Comparison of ENCODE assay signal across 17 cellular contexts in the genomic region with DNA sequence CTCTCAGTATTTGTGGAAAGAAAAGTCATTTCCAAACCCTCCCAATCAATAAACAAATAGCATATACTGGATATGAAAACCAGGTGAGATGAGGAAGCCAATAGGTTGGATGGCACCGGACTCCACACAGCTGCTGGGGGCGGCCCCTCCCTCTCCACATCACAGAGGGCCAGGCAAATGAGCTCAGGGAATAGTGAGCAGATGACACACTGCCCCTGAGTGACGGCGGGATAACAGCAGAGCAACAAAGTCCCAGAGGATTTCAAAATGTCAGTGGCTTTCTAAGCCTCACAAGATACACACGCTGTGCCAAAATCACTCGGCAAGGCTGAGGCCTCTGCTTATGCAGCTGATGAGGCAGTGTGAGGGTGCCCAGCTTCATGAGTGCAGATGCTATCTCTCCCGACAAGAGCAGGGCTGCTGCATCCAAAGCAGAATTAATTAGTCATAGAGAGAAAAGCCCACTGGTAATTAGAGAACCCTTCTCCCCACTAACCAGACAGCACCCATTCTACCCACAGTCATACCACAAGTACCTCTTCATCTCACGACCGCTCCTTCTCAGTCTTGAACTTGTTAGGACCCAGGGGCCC.
DNase-seq lines count a peak whose midpoint lies in the region; TF ChIP-seq lines count a peak whose summit lies in the region.
"Had no signal": no experiment of that assay in that cellular context is flagged by ENCODE, and none has a peak within 500 bp of the region (broad histone marks: within the 10 kb centered on the region; RNA-seq: fewer than 3 reads in every experiment).

No MANE protein-coding gene starts in this region.

- no peak overlapping the region for H3K4me3 Mint-ChIP-seq in glutamatergic neuron (ENCODE audit: unreplicated experiment)
- H3K4me3 Mint-ChIP-seq: CD8-positive, alpha-beta T cell had no signal

- no peaks in the 10 kb centered on the region for H3K36me3 Mint-ChIP-seq in glutamatergic neuron (ENCODE audit: unreplicated experiment)
- H3K36me3 Mint-ChIP-seq: CD8-positive, alpha-beta T cell had no signal

- peaks cover 9% of the 10 kb centered on the region for H3K4me1 Mint-ChIP-seq in glutamatergic neuron (ENCODE audit: low read depth, unreplicated experiment)

- no peaks in the 10 kb centered on the region for H3K36me3 ChIP-seq in BLaER1 treated with 17β-estradiol and CSF1 and Interleukin-3, amounts not matched to agents 10 nM and 100 nM

- H3K27me3 Mint-ChIP-seq in glutamatergic neuron (ENCODE audit: unreplicated experiment) = no peaks in the 10 kb centered on the region

- no peaks in the 10 kb centered on the region for H3K9me3 Mint-ChIP-seq in glutamatergic neuron (ENCODE audit: unreplicated experiment)
- H3K9me3 Mint-ChIP-seq: CD8-positive, alpha-beta T cell had no signal

- H3K27me3 ChIP-seq in BLaER1 treated with 17β-estradiol and CSF1 and Interleukin-3, amounts not matched to agents 10 nM and 100 nM = no peaks in the 10 kb centered on the region

- H3K4me1 ChIP-seq in BLaER1 treated with 17β-estradiol and CSF1 and Interleukin-3, amounts not matched to agents 10 nM and 100 nM = peaks cover 8 to 17% (median 11%) of the 10 kb centered on the region in 10 experiments; a peak in 14 of 20 replicates

- H3K9ac ChIP-seq in BLaER1 treated with 17β-estradiol and CSF1 and Interleukin-3, amounts not matched to agents 10 nM and 100 nM = peak overlapping the region in 2 of 11 experiments; percentile 0 to 24; a peak in 2 of 22 replicates
- H3K9ac ChIP-seq: KMS-11 had no signal

- DNase-seq in NCI-H82 (lab: John Stamatoyannopoulos, UW) (peak; percentile 64), NCI-H82 treated with DMSO at 0.1 percent for 48 hours (lab: John Stamatoyannopoulos, UW; ENCODE audit: unreplicated experiment) (no peak), NCI-H526 (lab: John Stamatoyannopoulos, UW) (peak; percentile 5 to 57), glutamatergic neuron (peak; percentile 50), NCI-H2107 treated with DMSO at 0.1 percent for 48 hours (lab: John Stamatoyannopoulos, UW; ENCODE audit: unreplicated experiment) (no peak), kidney glomerular epithelial cell (lab: John Stamatoyannopoulos, UW) (no peak), cerebellar cortex (ENCODE audit: low spot score) (no peak)
- DNase-seq: Calu3; CD8-positive, alpha-beta T cell; DMS53; EL; NCI-H1930; SHP77 had no signal

- H3K27ac Mint-ChIP-seq in glutamatergic neuron (ENCODE audit: unreplicated experiment) = peak overlapping the region; percentile 69
- H3K27ac Mint-ChIP-seq: CD8-positive, alpha-beta T cell had no signal

- TF ChIP-seq CTCF in glutamatergic neuron (IDR thresholded peaks at IDR 0.05; ENCODE audit: partially characterized antibody, unreplicated experiment) = no peak

- H3K4me2 ChIP-seq in BLaER1 treated with 17β-estradiol and CSF1 and Interleukin-3, amounts not matched to agents 10 nM and 100 nM = peak overlapping the region in 9 of 11 experiments; percentile 4 to 61 (median 38); a peak in 14 of 22 replicates
- H3K4me2 ChIP-seq: KMS-11 had no signal

- H4K20me1 ChIP-seq in BLaER1 treated with 17β-estradiol and CSF1 and Interleukin-3, amounts not matched to agents 10 nM and 100 nM = no peaks in the 10 kb centered on the region

- no peak overlapping the region for H3K27ac ChIP-seq in BLaER1 treated with 17β-estradiol and CSF1 and Interleukin-3, amounts not matched to agents 10 nM and 100 nM
- H3K27ac ChIP-seq: KMS-11, SK-N-MC had no signal

- H3K4me3 ChIP-seq in BLaER1 treated with 17β-estradiol and CSF1 and Interleukin-3, amounts not matched to agents 10 nM and 100 nM = no peak overlapping the region
- H3K4me3 ChIP-seq: GM12878, SK-N-MC had no signal

- no peaks in the 10 kb centered on the region for H3K9me3 ChIP-seq in BLaER1 treated with 17β-estradiol and CSF1 and Interleukin-3, amounts not matched to agents 10 nM and 100 nM (replicated peaks in 1 of 11)

Comparison
In these comparisons a context has a peak if more than half of its experiments do, and no peak if none do; other contexts are left out.
1. DNase-seq: peak in NCI-H82 (single experiment), NCI-H526 (2 of 2) and glutamatergic neuron (single experiment); none in NCI-H82 treated with DMSO at 0.1 percent for 48 hours (single experiment), NCI-H2107 treated with DMSO at 0.1 percent for 48 hours (single experiment), kidney glomerular epithelial cell (single experiment) and cerebellar cortex (single experiment).